Comparison of ENCODE assay signal across 9 cellular contexts in genomic region chr7:24227603-24228359, GRCh38. TPM values are rescaled to one million over a fixed set of nuclear protein-coding genes. Genes with fewer than 3 reads are reported as not detected.
DNase-seq lines count a peak whose midpoint lies in the region; ATAC-seq and TF ChIP-seq lines count a peak whose summit lies in the region.
"Had no signal": no experiment of that assay in that cellular context is flagged by ENCODE, and none has a peak within 500 bp of the region (broad histone marks: within the 10 kb centered on the region; RNA-seq: fewer than 3 reads in every experiment).

No MANE protein-coding gene starts in this region.

- peak; percentile 18; the same call in 1 of the 2 replicates for TF ChIP-seq CTCF in GM12875 (IDR thresholded peaks at IDR 0.05; ENCODE audit: borderline replicate concordance, insufficient read depth, low read depth, low read length)
- TF ChIP-seq CTCF in thyroid gland (IDR thresholded peaks at IDR 0.05): no peak
- TF ChIP-seq CTCF in left ventricle myocardium inferior (IDR thresholded peaks at IDR 0.05; ENCODE audit: borderline replicate concordance): no peak

- H3K4me1 Mint-ChIP-seq in activated naive CD8-positive, alpha-beta T cell (ENCODE audit: low read depth): peaks cover 21% of the 10 kb centered on the region

- intact Hi-C loops in thyroid gland (cut with DNase I) (no loop called here), left ventricle myocardium inferior (cut with micrococcal nuclease) (no loop called here)

- peaks cover 5% of the 10 kb centered on the region for H3K27me3 Mint-ChIP-seq in activated naive CD8-positive, alpha-beta T cell

- no peak overlapping the region for H3K27ac Mint-ChIP-seq in activated naive CD8-positive, alpha-beta T cell

- H3K4me3 Mint-ChIP-seq in activated naive CD8-positive, alpha-beta T cell: peak overlapping the region; percentile 19

- DNase-seq in thyroid gland (no peak), activated gamma-delta T cell treated with Interleukin-2 at 50 U/mL for 16 hours (no peak), left ventricle myocardium inferior (no peak)
- no peak for DNase-seq in activated CD4-positive, CD25-positive, alpha-beta regulatory T cell treated with anti-CD3 and anti-CD28 coated beads, Interleukin-2, amount 50 U/mL, for 72 hours

- no peaks in the 10 kb centered on the region for H3K9me3 Mint-ChIP-seq in activated naive CD8-positive, alpha-beta T cell (ENCODE audit: low read depth)

- H3K9me3 ChIP-seq in thyroid gland: no peaks in the 10 kb centered on the region
- peaks cover 23% of the 10 kb centered on the region for H3K9me3 ChIP-seq in left ventricle myocardium inferior (replicated peaks)

- no peaks in the 10 kb centered on the region for H3K36me3 ChIP-seq in thyroid gland
- H3K36me3 ChIP-seq in left ventricle myocardium inferior: no peaks in the 10 kb centered on the region

- H3K27ac ChIP-seq in thyroid gland (no peak overlapping the region), left ventricle myocardium inferior (replicated peaks) (no peak overlapping the region)

- no peak overlapping the region for H3K4me3 ChIP-seq in GM12875 (ENCODE audit: low read depth, low read length)
- H3K4me3 ChIP-seq in thyroid gland (replicated peaks in 1 of 3): no peak overlapping the region
- no peak overlapping the region for H3K4me3 ChIP-seq in left ventricle myocardium inferior

- peak; percentile 90 for ATAC-seq in GM21515 (IDR thresholded peaks at IDR 0.05; ENCODE audit: unreplicated experiment)
- ATAC-seq in HG03575 (IDR thresholded peaks at IDR 0.05; ENCODE audit: extremely low read depth, insufficient number of reproducible peaks, low FRiP score, unreplicated experiment): peak; percentile 91

- WGBS in thyroid gland, 2 donors: 79 to 82% methylated on average over 7 to 8 of the region's 8 CpGs

- TF ChIP-seq POLR2A in thyroid gland (IDR thresholded peaks at IDR 0.05): no peak

- H3K36me3 Mint-ChIP-seq in activated naive CD8-positive, alpha-beta T cell: peaks cover 3% of the 10 kb centered on the region

- H3K4me1 ChIP-seq in thyroid gland: no peaks in the 10 kb centered on the region
- H3K4me1 ChIP-seq in left ventricle myocardium inferior: no peaks in the 10 kb centered on the region

- H3K27me3 ChIP-seq in thyroid gland (no peaks in the 10 kb centered on the region), left ventricle myocardium inferior (ENCODE audit: low read depth) (peaks cover 9% of the 10 kb centered on the region)

RNA-seq across cellular contexts. Expression of gene NPY, which starts 56.2 kb away (rescaled TPM):
- 10 to 100 TPM in 1 of 4 donors, not detected in 3; 13.0 TPM for total RNA-seq in thyroid gland
- not detected for total RNA-seq in left ventricle myocardium inferior
- total RNA-seq: activated CD8-positive, alpha-beta memory T cell treated with anti-CD3 and anti-CD28 coated beads for 36 hours had no signal
